Comparison of ENCODE assay signal across 8 cellular contexts in the genomic region with DNA sequence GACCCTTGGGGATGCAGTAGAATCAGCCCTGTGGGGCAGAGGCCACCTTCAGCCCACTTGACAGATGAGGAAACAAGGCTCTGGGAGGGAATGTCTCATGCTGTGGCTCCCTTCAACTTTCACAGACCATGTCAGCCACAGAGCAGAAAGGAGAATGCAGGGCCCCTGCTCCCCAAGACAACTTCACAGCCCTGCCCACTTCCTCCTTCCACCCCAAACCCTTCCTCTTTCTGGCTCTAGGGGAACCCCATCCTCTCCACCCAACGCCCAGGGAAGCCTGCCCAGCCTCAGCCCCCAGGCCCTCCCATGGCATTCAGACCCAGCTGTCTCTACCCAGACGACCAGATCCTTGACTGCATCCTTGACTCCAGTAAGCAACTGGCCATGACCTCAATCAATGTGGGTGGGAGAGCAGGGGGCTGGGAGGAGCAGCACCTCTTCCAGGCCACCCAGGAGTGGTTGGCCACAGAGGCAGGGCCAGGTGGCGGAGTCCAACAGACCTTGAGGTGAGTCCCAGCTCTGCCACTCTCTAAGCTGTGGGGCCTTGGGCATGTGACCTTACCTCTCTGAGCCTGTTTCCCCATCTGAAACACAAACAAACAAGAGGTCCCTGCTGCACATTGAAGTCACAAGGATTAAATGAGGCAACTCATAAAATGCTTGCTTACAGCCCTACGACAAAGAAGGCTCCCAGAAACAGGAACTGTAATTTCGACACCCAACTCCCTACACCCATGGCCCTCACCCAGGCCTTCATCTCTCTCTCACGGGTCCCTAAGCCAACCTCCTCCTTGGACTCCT. TPM values are rescaled to one million over a fixed set of nuclear protein-coding genes. Genes with fewer than 3 reads are reported as not detected.
DNase-seq lines count a peak whose midpoint lies in the region; TF ChIP-seq lines count a peak whose summit lies in the region.

No MANE protein-coding gene starts in this region.

- peak overlapping the region; percentile 42 for H3K27ac ChIP-seq in substantia nigra (ENCODE audit: low read depth, low read length, poor library complexity, severe bottlenecking)

- intact Hi-C loops in cardiac septum (cut with DNase I), result no loop called here

- H3K27me3 Mint-ChIP-seq in progenitor cell of endocrine pancreas, result no peaks in the 10 kb centered on the region

- H3K36me3 Mint-ChIP-seq in progenitor cell of endocrine pancreas (ENCODE audit: insufficient read depth), result peaks cover 31% of the 10 kb centered on the region

- H3K4me1 Mint-ChIP-seq in progenitor cell of endocrine pancreas (ENCODE audit: low read depth), result no peaks in the 10 kb centered on the region

- no peak overlapping the region for H3K4me3 Mint-ChIP-seq in progenitor cell of endocrine pancreas (ENCODE audit: low read depth)

- no peak overlapping the region for H3K27ac Mint-ChIP-seq in progenitor cell of endocrine pancreas

- no peaks in the 10 kb centered on the region for H3K9me3 Mint-ChIP-seq in progenitor cell of endocrine pancreas (ENCODE audit: low read depth)

- peak; percentile 70 for DNase-seq in activated CD8-positive, alpha-beta memory T cell treated with anti-CD3 and anti-CD28 coated beads for 24 hours
- DNase-seq in activated CD8-positive, alpha-beta memory T cell treated with anti-CD3 and anti-CD28 coated beads, Interleukin-2, amount 50 U/mL, for 48 hours, result no peak
- peak in 3 of 5 experiments; percentile 32 to 81 (median 72) for DNase-seq in T-helper 2 cell
- peak; percentile 91 for DNase-seq in cardiac septum (ENCODE audit: low spot score)
- peak in 22 of 49 donors; percentile 2 to 48 (median 24) for DNase-seq in substantia nigra (lab: John Stamatoyannopoulos, UW)
- DNase-seq in H4 (ENCODE audit: low spot score), result no peak
- no peak for DNase-seq in progenitor cell of endocrine pancreas (ENCODE audit: low spot score, unreplicated experiment)
- no peak for DNase-seq in ACHN

- in situ Hi-C loops in ACHN (cut with HindIII; ENCODE audit: low pct_ligation_motif_present, low pct_unique_long_range_greater_than_20kb, low sequenced_read_pairs), result no loop called here

- TF ChIP-seq CTCF in progenitor cell of endocrine pancreas (IDR thresholded peaks at IDR 0.05; ENCODE audit: unreplicated experiment), result no peak

RNA-seq across cellular contexts. Expression of gene DEDD2, which starts 15.8 kb away (rescaled TPM):
- total RNA-seq in cardiac septum (10.2 TPM), progenitor cell of endocrine pancreas (35.7 and 38.3 TPM in 2 replicates)
- 10.4 and 14.8 TPM in 2 replicates for total RNA-seq in H4 (2014; rRNA removed; shearing (Covaris generic))

RNA-seq across cellular contexts. Expression of gene ZNF526, which starts 18.4 kb away (rescaled TPM):
- total RNA-seq in cardiac septum (4.1 TPM), progenitor cell of endocrine pancreas (17.6 and 21.1 TPM in 2 replicates)
- 4.1 and 5.5 TPM in 2 replicates for total RNA-seq in H4 (2014; rRNA removed; shearing (Covaris generic))

RNA-seq across cellular contexts. Expression of gene GSK3A, which starts 40.7 kb away (rescaled TPM):
- total RNA-seq in cardiac septum (39.6 TPM), progenitor cell of endocrine pancreas (53.0 and 54.7 TPM in 2 replicates)
- total RNA-seq in H4 (2014; rRNA removed; shearing (Covaris generic)), result 29.8 and 30.6 TPM in 2 replicates

RNA-seq across cellular contexts. Expression of gene ERF, which starts 53.2 kb away (rescaled TPM):
- total RNA-seq in cardiac septum (37.4 TPM), progenitor cell of endocrine pancreas (106 and 111 TPM in 2 replicates)
- total RNA-seq in H4 (2014; rRNA removed; shearing (Covaris generic)), result 27.1 and 31.1 TPM in 2 replicates

Comparison
In these comparisons a context has a peak if more than half of its experiments do, and no peak if none do; other contexts are left out.
1. DNase-seq: peak in activated CD8-positive, alpha-beta memory T cell treated with anti-CD3 and anti-CD28 coated beads for 24 hours (single experiment), T-helper 2 cell (3 of 5) and cardiac septum (single experiment); none in activated CD8-positive, alpha-beta memory T cell treated with anti-CD3 and anti-CD28 coated beads, Interleukin-2, amount 50 U/mL, for 48 hours (single experiment), H4 (single experiment), progenitor cell of endocrine pancreas (single experiment) and ACHN (single experiment).